ENCODE assay signal across 20 cellular contexts in the genomic region with DNA sequence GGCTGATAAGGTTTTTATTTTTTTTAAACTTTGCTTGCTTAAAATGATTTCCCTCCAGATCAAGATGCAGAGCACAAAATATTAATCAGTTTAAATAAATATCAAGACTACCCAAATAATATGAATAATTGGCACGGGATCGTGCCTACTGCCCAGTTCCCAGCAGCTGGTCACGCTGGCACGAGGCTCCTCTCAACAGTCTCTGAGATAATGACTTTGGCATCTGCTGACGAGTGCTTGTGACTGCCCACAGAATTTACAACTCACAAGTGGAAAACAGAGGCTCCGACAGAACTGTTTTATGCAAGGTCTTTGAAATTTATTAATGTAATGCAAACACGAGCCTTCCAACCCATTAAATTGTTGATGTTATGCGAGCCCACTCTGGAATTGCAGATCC.
A peak's percentile ranks its signal among the peaks of the same experiment; 100 is the strongest.
DNase-seq lines count a peak whose midpoint lies in the region; FAIRE-seq and TF ChIP-seq lines count a peak whose summit lies in the region.
"Had no signal": no experiment of that assay in that cellular context is flagged by ENCODE, and none has a peak within 500 bp of the region (broad histone marks: within the 10 kb centered on the region; RNA-seq: fewer than 3 reads in every experiment).

No MANE protein-coding gene starts in this region.

- TF ChIP-seq POLR2A in tibial nerve (IDR thresholded peaks at IDR 0.05), result no peak

- in situ Hi-C loops in SK-MEL-5 (cut with HindIII; ENCODE audit: low pct_unique_long_range_greater_than_20kb, low sequenced_read_pairs), result no loop called here

- no peak overlapping the region for H3K27ac ChIP-seq in right atrium auricular region
- no peak overlapping the region for H3K27ac ChIP-seq in substantia nigra (ENCODE audit: low read depth, low read length, poor library complexity, severe bottlenecking)
- H3K27ac ChIP-seq in small intestine (ENCODE audit: low read depth in 1 of 2, low read length in 1 of 2), result no peak overlapping the region
- H3K27ac ChIP-seq in tibial nerve, result peak overlapping the region in 1 of 4 donors; percentile 0
- H3K27ac ChIP-seq: lower lobe of right lung, SJSA1, WERI-Rb-1 had no signal

- H3K36me3 ChIP-seq in right atrium auricular region (no peaks in the 10 kb centered on the region), small intestine (ENCODE audit: control insufficient read depth in 2 of 2, insufficient read depth in 2 of 2, low read length in 2 of 2) (no peaks in the 10 kb centered on the region), tibial nerve (no peaks in the 10 kb centered on the region)
- H3K36me3 ChIP-seq: HAP-1, lower lobe of right lung, SJSA1, WERI-Rb-1 had no signal

- 68 to 69% (median 69%) methylated on average over 8 of the region's 8 CpGs for WGBS in small intestine, 3 donors
- 42 to 51% methylated on average over 8 of the region's 8 CpGs for WGBS in tibial nerve, 2 donors

- no peak for TF ChIP-seq EP300 in tibial nerve (IDR thresholded peaks at IDR 0.05)

- H3K4me1 ChIP-seq in right atrium auricular region, result no peaks in the 10 kb centered on the region
- H3K4me1 ChIP-seq in small intestine (ENCODE audit: control insufficient read depth in 2 of 2, insufficient read depth in 1 of 2, low read depth in 1 of 2, low read length in 1 of 2), result no peaks in the 10 kb centered on the region
- no peaks in the 10 kb centered on the region for H3K4me1 ChIP-seq in tibial nerve
- H3K4me1 ChIP-seq: HAP-1, lower lobe of right lung, SJSA1 had no signal

- peak; percentile 77 for DNase-seq in NCI-H1092 treated with DMSO at 0.1 percent for 48 hours (lab: John Stamatoyannopoulos, UW)
- DNase-seq in SK-MEL-5 (ENCODE audit: low read depth, low spot score), result peak; percentile 18
- DNase-seq in right atrium auricular region (ENCODE audit: low spot score), result peak; percentile 52
- DNase-seq in substantia nigra (lab: John Stamatoyannopoulos, UW), result peak in 27 of 49 donors; percentile 2 to 67 (median 25)
- DNase-seq in NCI-H2171 (lab: John Stamatoyannopoulos, UW), result no peak
- no peak for DNase-seq in NCI-H2227 (lab: John Stamatoyannopoulos, UW; ENCODE audit: unreplicated experiment)
- DNase-seq in small intestine, result no peak
- DNase-seq in tibial nerve (ENCODE audit: low spot score in 2 of 2), result no peak
- DNase-seq: activated gamma-delta T cell; activated T-cell treated with anti-CD3 and anti-CD28 coated beads for 4 hours; CD8-positive, alpha-beta memory T cell; lower lobe of right lung; NCI-H1048; NCI-H2171 treated with DMSO at 0.1 percent for 48 hours; NK-92 treated with Interleukin-12 subunit alpha and Interleukin-12 subunit beta, amount 100 ng/mL, for 24 hours; WERI-Rb-1 had no signal

- H3K4me3 ChIP-seq in right atrium auricular region (no peak overlapping the region), small intestine (ENCODE audit: low read depth in 1 of 2, low read length in 2 of 2) (no peak overlapping the region), tibial nerve (no peak overlapping the region)
- H3K4me3 ChIP-seq: HAP-1, lower lobe of right lung, SJSA1 had no signal

- TF ChIP-seq CTCF in right atrium auricular region (IDR thresholded peaks at IDR 0.05) (no peak), tibial nerve (IDR thresholded peaks at IDR 0.05) (no peak)

- H3K27me3 ChIP-seq in right atrium auricular region, result no peaks in the 10 kb centered on the region
- H3K27me3 ChIP-seq in small intestine (ENCODE audit: control insufficient read depth in 2 of 2, insufficient read depth in 2 of 2, low read length in 2 of 2), result no peaks in the 10 kb centered on the region
- no peaks in the 10 kb centered on the region for H3K27me3 ChIP-seq in tibial nerve
- H3K27me3 ChIP-seq: SJSA1 had no signal

- no peak for FAIRE-seq in small intestine (lab: Jason Lieb, UNC)
- FAIRE-seq: endothelial cell of umbilical vein, islet of Langerhans had no signal

- H3K9me3 ChIP-seq in right atrium auricular region (no peaks in the 10 kb centered on the region), small intestine (ENCODE audit: control insufficient read depth, low read depth) (no peaks in the 10 kb centered on the region), tibial nerve (no peaks in the 10 kb centered on the region)
- H3K9me3 ChIP-seq: HAP-1, lower lobe of right lung had no signal

Comparison
In these comparisons a context has a peak if more than half of its experiments do, and no peak if none do; other contexts are left out.
1. DNase-seq: peak in NCI-H1092 treated with DMSO at 0.1 percent for 48 hours (single experiment), SK-MEL-5 (single experiment), right atrium auricular region (single experiment) and substantia nigra (27 of 49); none in NCI-H2171 (single experiment), NCI-H2227 (single experiment), small intestine (single experiment) and tibial nerve (0 of 2).